7 cellular contexts compared by ENCODE assay signal in the genomic region with DNA sequence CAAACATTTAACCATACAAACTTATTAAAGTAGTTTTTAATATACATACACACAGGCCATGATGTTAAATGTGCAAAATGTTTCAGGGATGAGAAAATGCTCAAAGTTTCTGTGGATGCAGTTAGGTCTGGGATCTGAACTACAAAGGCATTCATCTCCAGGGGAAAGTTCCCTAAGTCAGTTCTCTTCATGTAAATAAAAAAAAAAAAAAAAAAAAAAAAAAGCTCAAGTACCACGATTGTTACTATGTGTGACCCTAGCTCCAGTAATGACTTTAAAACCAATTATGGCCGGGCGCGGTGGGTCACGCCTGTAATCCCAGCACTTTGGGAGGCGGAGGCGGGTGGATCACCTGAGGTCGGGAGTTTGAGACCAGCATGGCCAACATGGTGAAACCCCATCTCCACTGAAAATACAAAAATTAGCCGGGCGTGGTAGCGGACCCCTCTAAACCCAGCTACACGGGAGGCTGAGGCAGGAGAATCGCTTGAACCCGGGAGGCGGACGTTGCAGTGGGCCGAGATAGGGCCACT. TPM values are rescaled to one million over a fixed set of nuclear protein-coding genes. Genes with fewer than 3 reads are reported as not detected.
DNase-seq lines count a peak whose midpoint lies in the region; ATAC-seq, FAIRE-seq and TF ChIP-seq lines count a peak whose summit lies in the region.
"Not testable (repeated sequence)": the region's sequence is repeated elsewhere in the genome, so short reads cannot be mapped to it uniquely, and the experiment has no call there.

No MANE protein-coding gene starts in this region.

- CTCF ChIA-PET in endothelial cell of umbilical vein (lab: Charles Lee): interaction anchor here (1.0 to 2.7 kb wide), 2 partner anchors 12 to 35 kb away, joined by 3 to 10 read pairs; no protein-coding TSS in a partner anchor

- H3K27ac ChIP-seq in DND-41 (ENCODE audit: low read length): peak overlapping the region; percentile 85
- not testable (repeated sequence) for H3K27ac ChIP-seq in ascending aorta; endothelial cell of umbilical vein (ENCODE audit: insufficient read depth, low read depth, low read length); kidney (ENCODE audit: low read depth in 2 of 2, low read length in 2 of 2); osteoblast (ENCODE audit: low read depth, low read length)

- H3K27me3 ChIP-seq in DND-41 (ENCODE audit: insufficient read depth, low read length, poor library complexity); ascending aorta; endothelial cell of umbilical vein (ENCODE audit: control insufficient read depth in 2 of 2, insufficient read depth in 2 of 2, low read length in 2 of 2); osteoblast (ENCODE audit: insufficient read depth, low read length): not testable (repeated sequence)

- peak overlapping the region; percentile 92 for H3K9ac ChIP-seq in DND-41 (ENCODE audit: low read depth, low read length)
- peak overlapping the region; percentile 93 for H3K9ac ChIP-seq in endothelial cell of umbilical vein (replicated peaks; ENCODE audit: extremely low read depth, insufficient read depth, low read length)
- H3K9ac ChIP-seq in kidney (ENCODE audit: low read length in 2 of 2): not testable (repeated sequence)

- not testable (repeated sequence) for BruUV-seq in endothelial cell of umbilical vein (replicated peaks; lab: Mats Ljungman, UMichigan)

- dilution Hi-C loops in endothelial cell of umbilical vein (cut with MboI; ENCODE audit: extremely low pct_ligation_motif_present, low sequenced_read_pairs): not testable (repeated sequence)

- H4K20me1 ChIP-seq in DND-41 (ENCODE audit: insufficient read depth, low read length): peaks cover 15% of the 10 kb centered on the region; the same call in 1 of the 2 replicates
- not testable (repeated sequence) for H4K20me1 ChIP-seq in endothelial cell of umbilical vein (replicated peaks; ENCODE audit: control insufficient read depth, extremely low read depth, insufficient read depth, low read length); osteoblast (ENCODE audit: insufficient read depth, low read length)

- H3K4me2 ChIP-seq in DND-41 (ENCODE audit: insufficient read depth, low read length) (peak overlapping the region; percentile 74), endothelial cell of umbilical vein (ENCODE audit: insufficient read depth, low read length) (peak overlapping the region; percentile 96), osteoblast (ENCODE audit: insufficient read depth, low read length) (peak overlapping the region; percentile 87)

- not testable (repeated sequence) for FAIRE-seq in endothelial cell of umbilical vein (lab: Jason Lieb, UNC); kidney (lab: Jason Lieb, UNC)

- H3K9me1 ChIP-seq in endothelial cell of umbilical vein (replicated peaks; ENCODE audit: control insufficient read depth, extremely low read depth, insufficient read depth, low read length): not testable (repeated sequence)

- not testable (repeated sequence) for DNase-seq in DND-41; LNCaP clone FGC (ENCODE audit: low read depth); ascending aorta (ENCODE audit: low spot score in 2 of 2); endothelial cell of umbilical vein (ENCODE audit: low read depth, low spot score); kidney; osteoblast (ENCODE audit: insufficient read length, low spot score, missing footprints)

- H3K4me1 ChIP-seq in DND-41 (ENCODE audit: insufficient read depth, low read length) (peaks cover 57% of the 10 kb centered on the region), ascending aorta (peaks cover 5 to 18% of the 10 kb centered on the region in 2 donors), endothelial cell of umbilical vein (ENCODE audit: control insufficient read depth, extremely low read depth, insufficient read depth, low read length) (peaks cover 17% of the 10 kb centered on the region), kidney (ENCODE audit: control insufficient read depth in 1 of 2, insufficient read depth in 1 of 2, low read depth in 1 of 2, low read length in 2 of 2) (peaks cover 7 to 12% of the 10 kb centered on the region in 2 donors), osteoblast (ENCODE audit: insufficient read depth, low read length) (peaks cover 12% of the 10 kb centered on the region)

- H3K9me3 ChIP-seq in DND-41 (ENCODE audit: insufficient read depth, low read length, severe bottlenecking); ascending aorta; endothelial cell of umbilical vein (replicated peaks; ENCODE audit: control insufficient read depth, insufficient read depth, low read length); kidney (ENCODE audit: control insufficient read depth in 1 of 2, low read length in 2 of 2); osteoblast (ENCODE audit: low read depth, low read length): not testable (repeated sequence)

- H3K36me3 ChIP-seq in DND-41 (ENCODE audit: insufficient read depth, low read length) (peaks cover 44% of the 10 kb centered on the region), ascending aorta (peaks cover 28 to 36% of the 10 kb centered on the region in 2 donors), endothelial cell of umbilical vein (ENCODE audit: control insufficient read depth in 2 of 2, extremely low read depth in 1 of 2, insufficient read depth in 2 of 2, low read length in 2 of 2) (peaks cover 3 to 16% of the 10 kb centered on the region in 2 experiments), kidney (ENCODE audit: control insufficient read depth in 1 of 2, insufficient read depth in 2 of 2, low read length in 2 of 2) (peaks cover 12 to 22% of the 10 kb centered on the region in 2 donors), osteoblast (ENCODE audit: insufficient read depth, low read length) (peaks cover 39% of the 10 kb centered on the region)

- H3K79me2 ChIP-seq in DND-41 (ENCODE audit: insufficient read depth, low read length): peaks cover 97% of the 10 kb centered on the region
- peaks cover 68% of the 10 kb centered on the region for H3K79me2 ChIP-seq in endothelial cell of umbilical vein (ENCODE audit: control insufficient read depth, insufficient read depth, low read length)
- peaks cover 77% of the 10 kb centered on the region for H3K79me2 ChIP-seq in osteoblast (ENCODE audit: insufficient read depth, low read length)

- TF ChIP-seq CTCF in DND-41 (IDR thresholded peaks at IDR 0.05; ENCODE audit: borderline replicate concordance, extremely low read depth, low read length, poor library complexity, severe bottlenecking); LNCaP clone FGC (IDR thresholded peaks at IDR 0.05; ENCODE audit: control insufficient read depth, extremely low read depth, insufficient read depth); WI38 (IDR thresholded peaks at IDR 0.05; ENCODE audit: low read depth, low read length); ascending aorta (IDR thresholded peaks at IDR 0.05); endothelial cell of umbilical vein (IDR thresholded peaks at IDR 0.05; ENCODE audit: extremely low read depth in 1 of 2, insufficient read depth in 1 of 2, low read depth in 1 of 2, low read length in 2 of 2); kidney (IDR thresholded peaks at IDR 0.05; ENCODE audit: borderline replicate concordance, extremely low read depth, insufficient read depth); osteoblast (IDR thresholded peaks at IDR 0.05; ENCODE audit: extremely low read depth, low read depth, low read length): not testable (repeated sequence)

- POLR2A ChIA-PET in endothelial cell of umbilical vein (lab: Charles Lee): not testable (repeated sequence)

- TF ChIP-seq POLR2A in endothelial cell of umbilical vein (IDR thresholded peaks at IDR 0.05; ENCODE audit: low read depth, low read length): not testable (repeated sequence)

- H3K4me3 ChIP-seq in DND-41 (ENCODE audit: low read depth in 1 of 2, low read length in 2 of 2): peak overlapping the region; percentile 74 to 98; a peak in 3 of 4 replicates
- peak overlapping the region; percentile 83 for H3K4me3 ChIP-seq in LNCaP clone FGC (ENCODE audit: low read depth, low read length)
- peak overlapping the region; percentile 81 for H3K4me3 ChIP-seq in WI38 (ENCODE audit: low read depth, low read length)
- peak overlapping the region; percentile 99 to 100 for H3K4me3 ChIP-seq in ascending aorta
- peak overlapping the region in 1 of 3 experiments; percentile 92 for H3K4me3 ChIP-seq in endothelial cell of umbilical vein (replicated peaks in 1 of 3; ENCODE audit: insufficient read depth in 1 of 3, low read depth in 1 of 3, low read length in 3 of 3)
- peak overlapping the region; percentile 80 to 95 for H3K4me3 ChIP-seq in kidney (ENCODE audit: low read length in 2 of 2)
- peak overlapping the region; percentile 80 for H3K4me3 ChIP-seq in osteoblast (ENCODE audit: insufficient read depth, low read length)

- ATAC-seq in DND-41 (ENCODE audit: insufficient read depth, low read depth): not testable (repeated sequence)

- H2AFZ ChIP-seq in DND-41 (ENCODE audit: low read depth, low read length); endothelial cell of umbilical vein (ENCODE audit: low read depth, low read length); osteoblast (ENCODE audit: low read length): not testable (repeated sequence)

- intact Hi-C loops in ascending aorta (cut with DNase I): loop anchor here (2.0 to 5.0 kb wide), 3 partner anchors 13 to 49 kb away; no protein-coding TSS in a partner anchor
- intact Hi-C loops in endothelial cell of umbilical vein (cut with micrococcal nuclease); kidney (cut with DNase I): not testable (repeated sequence)

RNA-seq across cellular contexts. Expression of gene SCO1, which starts 1.4 kb away (rescaled TPM):
- total RNA-seq in ascending aorta (173 TPM), endothelial cell of umbilical vein (28.0 and 30.8 TPM in 2 replicates), kidney (27.0 TPM), osteoblast (16.5 and 18.8 TPM in 2 replicates)
- polyA plus RNA-seq in endothelial cell of umbilical vein (10.4 and 11.9 TPM in 2 replicates), kidney (ENCODE audit: insufficient read depth, low read depth, low replicate concordance) (34.9 TPM)
- 13.3 TPM in 2 replicates for polyA plus RNA-seq in endothelial cell of umbilical vein (2011; cell fraction: cytosol; rRNA removed)
- 10.3 and 10.8 TPM in 2 replicates for polyA plus RNA-seq in endothelial cell of umbilical vein (2011; cell fraction: nucleus; rRNA removed)
- polyA plus RNA-seq in endothelial cell of umbilical vein (2012): 27.1 and 29.7 TPM in 2 replicates
- polyA minus RNA-seq in endothelial cell of umbilical vein: 12.5 and 21.0 TPM in 2 replicates
- polyA minus RNA-seq in endothelial cell of umbilical vein (2011; cell fraction: cytosol; rRNA and poly(A)+ RNA removed): 17.1 TPM
- 10.3 and 20.3 TPM in 2 replicates for polyA minus RNA-seq in endothelial cell of umbilical vein (2011; cell fraction: nucleus; rRNA and poly(A)+ RNA removed)

RNA-seq across cellular contexts. Expression of gene ADPRM, which starts 1.5 kb away (rescaled TPM):
- total RNA-seq in ascending aorta (not detected), endothelial cell of umbilical vein (7.6 and 7.9 TPM in 2 replicates), kidney (9.2 TPM), osteoblast (17.4 and 22.1 TPM in 2 replicates)
- polyA plus RNA-seq in endothelial cell of umbilical vein (7.2 and 7.4 TPM in 2 replicates), kidney (ENCODE audit: insufficient read depth, low read depth, low replicate concordance) (9.6 TPM)
- polyA plus RNA-seq in endothelial cell of umbilical vein (2011; cell fraction: cytosol; rRNA removed): 9.0 and 9.9 TPM in 2 replicates
- polyA plus RNA-seq in endothelial cell of umbilical vein (2011; cell fraction: nucleus; rRNA removed): 3.4 and 4.3 TPM in 2 replicates
- polyA plus RNA-seq in endothelial cell of umbilical vein (2012): 12.9 and 14.0 TPM in 2 replicates
- polyA minus RNA-seq in endothelial cell of umbilical vein: 7.7 and 10.9 TPM in 2 replicates
- polyA minus RNA-seq in endothelial cell of umbilical vein (2011; cell fraction: cytosol; rRNA and poly(A)+ RNA removed): 2.2 TPM
- 5.0 and 5.8 TPM in 2 replicates for polyA minus RNA-seq in endothelial cell of umbilical vein (2011; cell fraction: nucleus; rRNA and poly(A)+ RNA removed)

RNA-seq across cellular contexts. Expression of gene TMEM220, which starts 33.9 kb away (rescaled TPM):
- total RNA-seq in ascending aorta (0.53 TPM), endothelial cell of umbilical vein (10.4 and 11.2 TPM in 2 replicates), kidney (13.3 TPM), osteoblast (3.2 and 3.3 TPM in 2 replicates)
- polyA plus RNA-seq in endothelial cell of umbilical vein (2.1 and 3.6 TPM in 2 replicates), kidney (ENCODE audit: insufficient read depth, low read depth, low replicate concordance) (16.4 TPM)
- 1.4 and 1.6 TPM in 2 replicates for polyA plus RNA-seq in endothelial cell of umbilical vein (2011; cell fraction: cytosol; rRNA removed)
- polyA plus RNA-seq in endothelial cell of umbilical vein (2011; cell fraction: nucleus; rRNA removed): 2.0 and 3.4 TPM in 2 replicates
- polyA plus RNA-seq in endothelial cell of umbilical vein (2012): 5.0 and 8.0 TPM in 2 replicates
- 1.2 and 1.3 TPM in 2 replicates for polyA minus RNA-seq in endothelial cell of umbilical vein
- polyA minus RNA-seq in endothelial cell of umbilical vein (2011; cell fraction: cytosol; rRNA and poly(A)+ RNA removed): not detected
- 0.96 and 1.3 TPM in 2 replicates for polyA minus RNA-seq in endothelial cell of umbilical vein (2011; cell fraction: nucleus; rRNA and poly(A)+ RNA removed)

RNA-seq across cellular contexts. Expression of gene MYH3, which starts 38.8 kb away (rescaled TPM):
- total RNA-seq in ascending aorta: 0.32 TPM
- total RNA-seq in endothelial cell of umbilical vein: 0.73 and 0.78 TPM in 2 replicates
- polyA plus RNA-seq in endothelial cell of umbilical vein: 0.08 and 0.65 TPM in 2 replicates
- polyA plus RNA-seq in endothelial cell of umbilical vein (2011; cell fraction: cytosol; rRNA removed): 0.14 and 0.21 TPM in 2 replicates
- polyA plus RNA-seq in endothelial cell of umbilical vein (2011; cell fraction: nucleus; rRNA removed): 2.2 and 2.7 TPM in 2 replicates
- polyA plus RNA-seq in endothelial cell of umbilical vein (2012): 0.41 and 0.44 TPM in 2 replicates
- polyA minus RNA-seq in endothelial cell of umbilical vein: 0.13 and 0.78 TPM in 2 replicates
- polyA minus RNA-seq in endothelial cell of umbilical vein (2011; cell fraction: cytosol; rRNA and poly(A)+ RNA removed): not detected
- 0.43 and 0.63 TPM in 2 replicates for polyA minus RNA-seq in endothelial cell of umbilical vein (2011; cell fraction: nucleus; rRNA and poly(A)+ RNA removed)
- 2.9 TPM for total RNA-seq in kidney
- polyA plus RNA-seq in kidney (ENCODE audit: insufficient read depth, low read depth, low replicate concordance): 2.5 TPM
- total RNA-seq in osteoblast: 0.88 and 1.8 TPM in 2 replicates
